In the genomic region with DNA sequence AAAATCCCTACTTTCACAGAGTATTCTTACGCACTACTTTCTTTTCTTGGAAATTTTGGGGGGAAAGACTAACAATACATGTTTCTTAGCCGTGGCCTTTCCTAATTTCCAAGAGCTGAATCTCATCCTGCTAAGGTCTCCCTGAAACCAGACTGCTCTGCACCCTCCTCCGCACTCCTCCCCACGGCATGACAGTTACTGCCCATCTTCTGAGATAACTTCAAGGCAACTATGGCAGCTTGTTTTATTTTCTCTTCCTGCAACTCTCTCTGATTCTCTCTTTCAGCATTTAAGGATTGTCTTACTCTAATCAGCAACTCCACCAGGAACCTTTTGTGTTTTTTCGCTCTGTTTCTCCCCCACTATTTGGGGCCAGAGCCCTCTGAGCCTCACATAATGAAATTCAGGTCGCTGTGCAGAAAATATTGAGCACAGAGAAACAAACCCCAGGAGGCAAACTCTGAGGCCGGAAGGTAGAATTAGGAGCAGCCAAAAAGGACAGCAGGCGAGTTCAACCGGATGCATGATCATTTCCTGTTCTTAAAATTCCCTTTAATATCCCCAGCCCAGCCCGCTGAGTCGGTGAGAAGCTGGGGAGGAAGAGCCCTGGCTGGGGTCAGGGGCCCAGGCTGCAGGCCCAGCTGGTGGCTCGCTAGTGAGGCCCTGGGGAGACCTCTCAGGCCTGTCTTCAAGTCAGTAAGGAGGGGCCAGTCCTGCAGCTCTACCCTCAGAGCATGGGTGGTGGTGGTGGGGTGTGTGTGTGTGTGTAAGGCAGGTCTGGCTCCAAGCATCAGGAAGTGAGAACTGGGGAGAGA, we compare ENCODE assay signal across 11 cellular contexts.
DNase-seq lines count a peak whose midpoint lies in the region; ATAC-seq and TF ChIP-seq lines count a peak whose summit lies in the region.
"Had no signal": no experiment of that assay in that cellular context is flagged by ENCODE, and none has a peak within 500 bp of the region (broad histone marks: within the 10 kb centered on the region; RNA-seq: fewer than 3 reads in every experiment).

No MANE protein-coding gene starts in this region.

- H3K4me1 Mint-ChIP-seq in naive B cell = peaks cover 27 to 35% (median 32%) of the 10 kb centered on the region in 3 donors
- peaks cover 2% of the 10 kb centered on the region for H3K4me1 Mint-ChIP-seq in activated T-cell treated with anti-CD3 and anti-CD28 coated beads, Interleukin-2, amount 50 U/mL, for 24 hours (ENCODE audit: low read depth)
- H3K4me1 Mint-ChIP-seq: stimulated activated memory B cell treated with anti-CD40 and anti-IgM and Interleukin-4, amounts not matched to agents 10 μg/mL and 1 μg/mL and 100 μg/mL, for 72 hours had no signal

- DNase-seq in MV-4-11 (lab: John Stamatoyannopoulos, UW) (peak; percentile 90), naive B cell (no peak), HAP-1 (ENCODE audit: low spot score in 2 of 2) (no peak)
- DNase-seq in activated CD4-positive, alpha-beta T cell treated with anti-CD3 and anti-CD28 coated beads for 4 hours = no peak
- no peak for DNase-seq in activated T-cell treated with anti-CD3 and anti-CD28 coated beads, Interleukin-2, amount 50 U/mL, for 24 hours
- DNase-seq: activated B cell treated with CpG ODN at 0.5 μM for 24 hours, DMS 273 treated with DMSO at 0.1 percent for 48 hours had no signal

- no peaks in the 10 kb centered on the region for H3K36me3 ChIP-seq in HAP-1 (replicated peaks)

- peak overlapping the region; percentile 84 for H3K27ac ChIP-seq in C4-2B
- H3K27ac ChIP-seq in cingulate gyrus (ENCODE audit: low read depth, low read length) = peak overlapping the region; percentile 29

- H3K27ac Mint-ChIP-seq in naive B cell = peak overlapping the region in 4 of 6 donors; percentile 0 to 89 (median 34)
- no peak overlapping the region for H3K27ac Mint-ChIP-seq in activated T-cell treated with anti-CD3 and anti-CD28 coated beads, Interleukin-2, amount 50 U/mL, for 24 hours
- H3K27ac Mint-ChIP-seq: activated B cell treated with CpG ODN at 0.5 μM for 24 hours; stimulated activated memory B cell treated with anti-CD40 and anti-IgM and Interleukin-4, amounts not matched to agents 10 μg/mL and 1 μg/mL and 100 μg/mL, for 72 hours had no signal

- H3K27me3 ChIP-seq in HAP-1 (ENCODE audit: low read depth) = no peaks in the 10 kb centered on the region

- H3K4me3 Mint-ChIP-seq in naive B cell = peak overlapping the region in 5 of 8 donors; percentile 7 to 84 (median 29)
- H3K4me3 Mint-ChIP-seq in activated T-cell treated with anti-CD3 and anti-CD28 coated beads, Interleukin-2, amount 50 U/mL, for 24 hours = no peak overlapping the region
- H3K4me3 Mint-ChIP-seq: activated B cell treated with CpG ODN at 0.5 μM for 24 hours; stimulated activated memory B cell treated with anti-CD40 and anti-IgM and Interleukin-4, amounts not matched to agents 10 μg/mL and 1 μg/mL and 100 μg/mL, for 72 hours had no signal

- in situ Hi-C loops in HAP-1 (cut with MboI; ENCODE audit: low sequenced_read_pairs) = no loop called here

- H3K4me1 ChIP-seq in HAP-1 = no peaks in the 10 kb centered on the region

- no peak overlapping the region for H3K4me3 ChIP-seq in HAP-1

- ATAC-seq in naive B cell (ENCODE audit: low read depth in 2 of 2) (peak in 1 of 2 donors; percentile 22), HG03108 (IDR thresholded peaks at IDR 0.05; ENCODE audit: unreplicated experiment) (no peak)

- TF ChIP-seq CTCF in C4-2B (conservative IDR thresholded peaks at IDR 0.05) = no peak

- no peaks in the 10 kb centered on the region for H3K9me3 Mint-ChIP-seq in naive B cell
- no peaks in the 10 kb centered on the region for H3K9me3 Mint-ChIP-seq in activated T-cell treated with anti-CD3 and anti-CD28 coated beads, Interleukin-2, amount 50 U/mL, for 24 hours
- H3K9me3 Mint-ChIP-seq: activated B cell treated with CpG ODN at 0.5 μM for 24 hours; stimulated activated memory B cell treated with anti-CD40 and anti-IgM and Interleukin-4, amounts not matched to agents 10 μg/mL and 1 μg/mL and 100 μg/mL, for 72 hours had no signal

- H3K9me3 ChIP-seq in HAP-1 = no peaks in the 10 kb centered on the region

- peaks cover 4 to 24% (median 21%) of the 10 kb centered on the region in 3 donors for H3K27me3 Mint-ChIP-seq in naive B cell
- peaks cover 49% of the 10 kb centered on the region for H3K27me3 Mint-ChIP-seq in activated T-cell treated with anti-CD3 and anti-CD28 coated beads, Interleukin-2, amount 50 U/mL, for 24 hours
- H3K27me3 Mint-ChIP-seq: activated B cell treated with CpG ODN at 0.5 μM for 24 hours had no signal

- H3K36me3 Mint-ChIP-seq in naive B cell = no peaks in the 10 kb centered on the region
- no peaks in the 10 kb centered on the region for H3K36me3 Mint-ChIP-seq in activated T-cell treated with anti-CD3 and anti-CD28 coated beads, Interleukin-2, amount 50 U/mL, for 24 hours (ENCODE audit: low read depth)
- H3K36me3 Mint-ChIP-seq: stimulated activated memory B cell treated with anti-CD40 and anti-IgM and Interleukin-4, amounts not matched to agents 10 μg/mL and 1 μg/mL and 100 μg/mL, for 72 hours had no signal
